22 cellular contexts compared by ENCODE assay signal in genomic region chr10:117718970-117719369, GRCh38.
A peak's percentile ranks its signal among the peaks of the same experiment; 100 is the strongest.
DNase-seq lines count a peak whose midpoint lies in the region; ATAC-seq, FAIRE-seq and TF ChIP-seq lines count a peak whose summit lies in the region.
"Had no signal": no experiment of that assay in that cellular context is flagged by ENCODE, and none has a peak within 500 bp of the region (broad histone marks: within the 10 kb centered on the region; RNA-seq: fewer than 3 reads in every experiment).

No MANE protein-coding gene starts in this region.

- in situ Hi-C loops in Caki2 (cut with HindIII; ENCODE audit: low pct_unique_long_range_greater_than_20kb, low sequenced_read_pairs): no loop called here

- H3K4me3 ChIP-seq in LNCaP clone FGC (ENCODE audit: low read depth, low read length): no peak overlapping the region
- H3K4me3 ChIP-seq in left lung: no peak overlapping the region
- H3K4me3 ChIP-seq in pancreas: no peak overlapping the region
- H3K4me3 ChIP-seq: BLaER1, GM12878, GM23248, SJCRH30 had no signal

- no peak for FAIRE-seq in pancreas (lab: Jason Lieb, UNC)
- FAIRE-seq: GM12878, RCC 7860 had no signal

- H3K27ac ChIP-seq in left lung: no peak overlapping the region
- no peak overlapping the region for H3K27ac ChIP-seq in pancreas
- H3K27ac ChIP-seq: BLaER1, GM23248, SJCRH30 had no signal

- WGBS in pancreas, 2 donors: 35 to 38% methylated on average over 4 of the region's 4 CpGs

- DNase-seq in Caki2 (ENCODE audit: low read depth): peak; percentile 79
- DNase-seq in LNCaP clone FGC (ENCODE audit: low read depth): peak; percentile 15
- DNase-seq in kidney glomerular epithelial cell (lab: John Stamatoyannopoulos, UW): peak; percentile 60
- DNase-seq in renal cortical epithelial cell (ENCODE audit: low read depth): peak; percentile 93
- no peak for DNase-seq in left lung
- DNase-seq in AML-193 (lab: John Stamatoyannopoulos, UW): no peak
- no peak for DNase-seq in pancreas
- DNase-seq: CD4-positive, alpha-beta T cell; COR-L47; DMS 273 treated with DMSO at 0.1 percent for 48 hours; DMS79 treated with DMSO at 0.1 percent for 48 hours; GM23248; KG1; NCI-H1930; NCI-H2227 treated with DMSO at 0.1 percent for 48 hours; NCI-H510A; NCI-H748 treated with DMSO at 0.1 percent for 48 hours; SJCRH30; T-cell had no signal

- ATAC-seq in left lung (no peak), pancreas (no peak)
- ATAC-seq: GM12878, T-cell had no signal

- H3K9me3 ChIP-seq in left lung (no peaks in the 10 kb centered on the region), pancreas (no peaks in the 10 kb centered on the region)
- H3K9me3 ChIP-seq: SJCRH30 had no signal

- intact Hi-C loops in left lung (cut with DNase I): no loop called here
- intact Hi-C loops in pancreas (cut with DNase I): no loop called here

- TF ChIP-seq CTCF in LNCaP clone FGC (IDR thresholded peaks at IDR 0.05; ENCODE audit: control insufficient read depth, extremely low read depth, insufficient read depth) (no peak), left lung (IDR thresholded peaks at IDR 0.05) (no peak), pancreas (IDR thresholded peaks at IDR 0.05) (no peak)

- H3K36me3 ChIP-seq in left lung: no peaks in the 10 kb centered on the region
- H3K36me3 ChIP-seq in pancreas: no peaks in the 10 kb centered on the region
- H3K36me3 ChIP-seq: BLaER1, SJCRH30 had no signal

- no peaks in the 10 kb centered on the region for H3K4me1 ChIP-seq in left lung
- H3K4me1 ChIP-seq in pancreas: no peaks in the 10 kb centered on the region
- H3K4me1 ChIP-seq: BLaER1, SJCRH30 had no signal

- H3K27me3 ChIP-seq in left lung (peaks cover 0 to 43% of the 10 kb centered on the region in 2 donors), pancreas (no peaks in the 10 kb centered on the region)
- H3K27me3 ChIP-seq: BLaER1, SJCRH30 had no signal

Comparison
In these comparisons a context has a peak if more than half of its experiments do, and no peak if none do; other contexts are left out.
1. DNase-seq: peak in Caki2 (single experiment), LNCaP clone FGC (single experiment), kidney glomerular epithelial cell (single experiment) and renal cortical epithelial cell (single experiment); none in left lung (0 of 2), AML-193 (0 of 2) and pancreas (0 of 6).